1 cellular context compared by ENCODE assay signal in the genomic region with DNA sequence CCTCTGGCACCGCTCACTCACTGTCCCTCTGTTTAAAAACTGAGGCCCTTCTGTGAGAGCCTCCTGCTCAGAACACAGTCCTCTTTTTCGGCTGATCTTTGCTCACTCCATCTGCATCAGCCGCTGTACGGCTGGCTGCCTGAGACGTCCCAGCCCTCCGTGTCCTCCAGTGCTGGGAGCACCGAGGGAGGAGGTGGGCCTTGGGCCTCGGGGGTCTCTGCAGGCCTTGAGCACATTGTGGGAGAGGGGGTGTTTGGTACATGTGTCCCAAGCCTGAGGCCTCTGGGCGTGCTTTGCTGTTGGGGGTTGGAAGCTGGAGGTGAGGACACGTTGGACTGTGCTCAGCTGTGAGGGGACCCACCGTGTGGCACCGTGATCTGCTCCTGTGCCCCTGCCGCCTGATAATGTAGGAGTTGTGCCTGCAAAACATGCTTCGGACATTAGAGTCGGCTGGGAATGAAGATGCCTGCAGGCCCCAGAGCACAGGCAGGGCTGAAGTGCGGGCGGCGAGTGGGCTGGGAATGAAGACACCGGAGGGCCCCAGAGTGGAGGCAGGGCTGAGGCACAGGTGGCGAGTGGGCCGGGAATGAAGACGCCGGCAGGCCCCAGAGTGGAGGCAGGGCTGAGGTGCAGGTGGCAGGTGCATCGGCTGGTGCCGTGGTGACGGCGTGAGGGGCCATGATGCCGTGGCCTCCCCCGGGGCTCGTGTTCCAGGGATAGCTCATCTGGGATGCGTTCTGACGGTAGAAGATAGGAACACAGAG.
TF ChIP-seq lines count a peak whose summit lies in the region.

No MANE protein-coding gene starts in this region.

TF ChIP-seq in GM23338, 12 proteins besides CTCF, POLR2A, EP300 and RAD21:
- TF ChIP-seq JUNB (IDR thresholded peaks at IDR 0.05; ENCODE audit: unreplicated experiment), result no peak
- no peak for TF ChIP-seq EZH2 (IDR thresholded peaks at IDR 0.05; ENCODE audit: low read depth, unreplicated experiment)
- TF ChIP-seq ZNF462 (CRISPR knock-in tag; IDR thresholded peaks at IDR 0.05), result no peak
